In genomic region chr21:45655071-45655470, GRCh38 we compare ENCODE assay signal across 22 cellular contexts. TPM values are rescaled to one million over a fixed set of nuclear protein-coding genes. Genes with fewer than 3 reads are reported as not detected.
A peak's percentile ranks its signal among the peaks of the same experiment; 100 is the strongest.
DNase-seq lines count a peak whose midpoint lies in the region; ATAC-seq and TF ChIP-seq lines count a peak whose summit lies in the region.
"Had no signal": no experiment of that assay in that cellular context is flagged by ENCODE, and none has a peak within 500 bp of the region (broad histone marks: within the 10 kb centered on the region; RNA-seq: fewer than 3 reads in every experiment).

No MANE protein-coding gene starts in this region.

- H3K27ac ChIP-seq in fibroblast of lung (ENCODE audit: insufficient read depth, low read length) (no peak overlapping the region), gastroesophageal sphincter (no peak overlapping the region)
- H3K27ac ChIP-seq: colonic mucosa, gastrocnemius medialis, PC-9, stomach had no signal

- peak; percentile 65 for ATAC-seq in SK-N-SH treated with all-trans-retinoic acid at 6 μM for 48 hours
- ATAC-seq in gastroesophageal sphincter: no peak
- ATAC-seq in HG02763 (IDR thresholded peaks at IDR 0.05; ENCODE audit: unreplicated experiment): no peak
- ATAC-seq in GM18907 (IDR thresholded peaks at IDR 0.05; ENCODE audit: unreplicated experiment): no peak
- ATAC-seq: gastrocnemius medialis; natural killer cell treated with Interleukin-12 subunit alpha and Interleukin-12 subunit beta and Interleukin-15 and Interleukin-18, amount 100 ng/mL, for 72 hours had no signal

- no peaks in the 10 kb centered on the region for H3K27me3 ChIP-seq in fibroblast of lung (ENCODE audit: control insufficient read depth, insufficient read depth, low read length)
- no peaks in the 10 kb centered on the region for H3K27me3 ChIP-seq in gastroesophageal sphincter
- H3K27me3 ChIP-seq: colonic mucosa, stomach had no signal

- TF ChIP-seq CTCF in fibroblast of lung (conservative IDR thresholded peaks at IDR 0.05 in 1 of 2, IDR thresholded peaks at IDR 0.05 in 1 of 2; ENCODE audit: low read depth in 1 of 2, low read length in 2 of 2) (no peak), gastroesophageal sphincter (IDR thresholded peaks at IDR 0.05) (no peak)

- no peaks in the 10 kb centered on the region for H3K79me2 ChIP-seq in fibroblast of lung (ENCODE audit: control insufficient read depth, insufficient read depth, low read length)

- peak overlapping the region; percentile 28 for H3K4me2 ChIP-seq in fibroblast of lung (ENCODE audit: extremely low read depth, insufficient read depth, low read length)
- H3K4me2 ChIP-seq: PC-9 had no signal

- no peaks in the 10 kb centered on the region for H4K20me1 ChIP-seq in fibroblast of lung (ENCODE audit: control insufficient read depth, extremely low read depth, insufficient read depth, low read length)

- TF ChIP-seq EP300 in gastroesophageal sphincter (IDR thresholded peaks at IDR 0.05): no peak

- WGBS in gastroesophageal sphincter (ENCODE audit: low coverage in 1 of 2), 2 donors: 43 to 63% methylated on average over 5 of the region's 5 CpGs

- DNase-seq in A172 (ENCODE audit: low spot score): peak; percentile 25
- peak; percentile 51 for DNase-seq in GM04503 (ENCODE audit: low read depth)
- DNase-seq in fibroblast of lung (ENCODE audit: low read depth in 2 of 2): peak; percentile 67 to 91
- no peak for DNase-seq in activated CD4-positive, CD25-positive, alpha-beta regulatory T cell (lab: John Stamatoyannopoulos, UW)
- DNase-seq: activated CD4-positive, alpha-beta T cell treated with anti-CD3 and anti-CD28 coated beads, Interleukin-2, amount 50 U/mL, for 48 hours; activated naive CD4-positive, alpha-beta T cell treated with anti-CD3 and anti-CD28 coated beads for 36 hours; activated T-cell treated with anti-CD3 and anti-CD28 coated beads for 4 hours; colonic mucosa; DMS79 treated with DMSO at 0.1 percent for 48 hours; gastrocnemius medialis; mesendoderm; NCI-H1436; NCI-H774; PC-9; stomach had no signal

- H3K36me3 ChIP-seq in fibroblast of lung (ENCODE audit: control insufficient read depth, insufficient read depth, low read length) (no peaks in the 10 kb centered on the region), gastroesophageal sphincter (no peaks in the 10 kb centered on the region)
- H3K36me3 ChIP-seq: colonic mucosa, gastrocnemius medialis, stomach had no signal

- TF ChIP-seq POLR2A in gastroesophageal sphincter (IDR thresholded peaks at IDR 0.05): no peak

- no peak overlapping the region for H2AFZ ChIP-seq in fibroblast of lung (ENCODE audit: low read length)
- H2AFZ ChIP-seq: PC-9 had no signal

- H3K4me3 ChIP-seq in fibroblast of lung (replicated peaks in 1 of 4; ENCODE audit: control extremely low read depth in 1 of 4, insufficient read depth in 1 of 4, low read depth in 3 of 4, low read length in 4 of 4) (peak overlapping the region in 1 of 4 experiments; percentile 12), gastroesophageal sphincter (no peak overlapping the region)
- H3K4me3 ChIP-seq: colonic mucosa, gastrocnemius medialis, PC-9, stomach had no signal

- no peak overlapping the region for H3K9ac ChIP-seq in fibroblast of lung (ENCODE audit: insufficient read depth, low read length)

- H3K4me1 ChIP-seq in fibroblast of lung (ENCODE audit: control insufficient read depth, extremely low read depth, insufficient read depth, low read length) (peaks cover 2% of the 10 kb centered on the region), gastroesophageal sphincter (peaks cover 0 to 4% (median 0%) of the 10 kb centered on the region in 3 donors)
- H3K4me1 ChIP-seq: colonic mucosa, gastrocnemius medialis, stomach had no signal

- H3K9me3 ChIP-seq in fibroblast of lung (ENCODE audit: control insufficient read depth, insufficient read depth, low read depth, low read length) (no peaks in the 10 kb centered on the region), gastroesophageal sphincter (no peaks in the 10 kb centered on the region)
- H3K9me3 ChIP-seq: colonic mucosa, gastrocnemius medialis, stomach had no signal

TF ChIP-seq in SK-N-SH treated with all-trans-retinoic acid at 6 μM for 48 hours, 23 proteins besides CTCF, POLR2A, EP300 and RAD21:
- TF ChIP-seq ZNF70 (CRISPR knock-in tag; IDR thresholded peaks at IDR 0.05): no peak
- TF ChIP-seq ZNF8 (CRISPR knock-in tag; IDR thresholded peaks at IDR 0.05): no peak
- no peak for TF ChIP-seq SNAI2 (CRISPR knock-in tag; IDR thresholded peaks at IDR 0.05)
- TF ChIP-seq ZFP30 (CRISPR knock-in tag; IDR thresholded peaks at IDR 0.05): no peak
- no peak for TF ChIP-seq OSR1 (CRISPR knock-in tag; IDR thresholded peaks at IDR 0.05)
- TF ChIP-seq RARB (CRISPR knock-in tag; IDR thresholded peaks at IDR 0.05): no peak
- TF ChIP-seq TCF4 (CRISPR knock-in tag; IDR thresholded peaks at IDR 0.05; ENCODE audit: borderline replicate concordance): no peak
- no peak for TF ChIP-seq ZC3H10 (CRISPR knock-in tag; IDR thresholded peaks at IDR 0.05)
- no peak for TF ChIP-seq GLIS3 (CRISPR knock-in tag; IDR thresholded peaks at IDR 0.05)
- peak; percentile 83 for TF ChIP-seq ISL1 (CRISPR knock-in tag; IDR thresholded peaks at IDR 0.05)
- no peak for TF ChIP-seq TOX (CRISPR knock-in tag; IDR thresholded peaks at IDR 0.05; ENCODE audit: borderline replicate concordance)
- no peak for TF ChIP-seq POU6F1 (CRISPR knock-in tag; IDR thresholded peaks at IDR 0.05; ENCODE audit: borderline replicate concordance, low read depth)
- no peak for TF ChIP-seq CREB5 (CRISPR knock-in tag; IDR thresholded peaks at IDR 0.05; ENCODE audit: low read depth)
- no peak for TF ChIP-seq ZNF565 (CRISPR knock-in tag; conservative IDR thresholded peaks at IDR 0.05; ENCODE audit: low read depth)
- TF ChIP-seq ZFP3 (CRISPR knock-in tag; IDR thresholded peaks at IDR 0.05): no peak
- TF ChIP-seq PATZ1 (CRISPR knock-in tag; IDR thresholded peaks at IDR 0.05; ENCODE audit: borderline replicate concordance): 0 out of 2 replicates have a peak, but pooled peaks have one; percentile 26

RNA-seq across cellular contexts. Expression of gene PCBP3, which starts 11.5 kb away (rescaled TPM):
- 0.31 TPM in 1 of 2 replicates, not detected in the other for total RNA-seq in A172 (2014; rRNA removed; shearing (Covaris generic))
- total RNA-seq in fibroblast of lung (1.7 and 5.1 TPM in 2 replicates), gastroesophageal sphincter (10 to 100 TPM in 2 of 4 donors, 1 to 10 TPM in 2; 5.1 to 14.8 (median 10.4) TPM)
- polyA plus RNA-seq in fibroblast of lung: 0.51 and 0.61 TPM in 2 replicates
- polyA plus RNA-seq in fibroblast of lung (2012): 1.5 and 1.6 TPM in 2 replicates
- polyA minus RNA-seq in fibroblast of lung (ENCODE audit: low replicate concordance): 2.6 TPM in 1 of 2 replicates, not detected in the other
- total RNA-seq: PC-9, SK-MEL-5, skeletal muscle tissue had no signal

Comparison
In these comparisons a context has a peak if more than half of its experiments do, and no peak if none do; other contexts are left out.
1. DNase-seq: peak in A172 (single experiment), GM04503 (single experiment) and fibroblast of lung (2 of 2); none in activated CD4-positive, CD25-positive, alpha-beta regulatory T cell (0 of 4).